In the genomic region with DNA sequence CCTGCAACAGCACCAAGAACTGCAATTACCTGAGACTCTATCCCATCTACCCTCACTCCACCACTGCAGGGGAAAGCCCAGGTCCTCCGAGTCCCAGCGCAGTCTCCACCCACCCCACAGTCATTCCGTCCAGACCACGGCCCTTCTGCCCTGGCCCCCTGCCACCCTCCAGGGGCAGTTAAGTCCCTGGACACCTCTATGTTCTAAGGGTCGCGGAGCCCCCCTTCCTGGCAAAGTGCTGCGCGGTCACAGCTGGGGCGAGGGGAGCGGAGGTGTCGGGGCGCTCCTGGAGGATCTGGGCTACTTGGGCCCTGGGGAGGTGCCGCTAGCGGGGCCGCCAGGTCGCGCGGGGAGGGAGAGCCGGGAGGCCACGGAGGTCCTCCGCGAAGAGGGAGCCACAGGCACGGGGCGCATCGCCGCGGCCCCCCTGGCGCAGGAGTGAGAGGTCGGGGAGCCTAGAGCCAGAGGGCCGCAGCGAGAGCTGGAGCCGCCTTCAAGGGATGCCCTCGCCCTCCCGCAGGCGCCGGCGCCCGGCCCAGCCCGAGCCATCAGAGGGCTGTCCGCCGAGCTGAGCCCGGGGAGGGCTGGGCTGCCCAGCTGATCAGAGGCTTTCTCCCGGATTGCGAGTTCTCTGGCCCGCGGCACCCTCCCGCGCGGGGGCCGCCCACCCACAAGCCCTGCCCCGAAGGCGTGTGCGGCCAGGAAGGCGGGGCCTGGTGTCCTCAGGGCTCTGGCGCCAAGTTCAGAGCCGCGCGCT, we compare ENCODE assay signal across 8 cellular contexts. TPM values are rescaled to one million over a fixed set of nuclear protein-coding genes. Genes with fewer than 3 reads are reported as not detected.
DNase-seq lines count a peak whose midpoint lies in the region; TF ChIP-seq lines count a peak whose summit lies in the region.

No MANE protein-coding gene starts in this region.

- no peak for TF ChIP-seq CTCF in suprapubic skin (IDR thresholded peaks at IDR 0.05)

- no peak overlapping the region for H3K27ac Mint-ChIP-seq in activated naive CD4-positive, alpha-beta T cell treated with anti-CD3 and anti-CD28 coated beads, Interleukin-2, amount 10 ng/mL, durations not matched to agents 7 days and 5 days

- no peak overlapping the region for H2BK120ac ChIP-seq in neuronal stem cell (ENCODE audit: low read depth, low read length)

- no peak for TF ChIP-seq POLR2A in suprapubic skin (IDR thresholded peaks at IDR 0.05)

- H2AFZ ChIP-seq in neuronal stem cell (ENCODE audit: low read length): peak overlapping the region; percentile 79

- H2BK5ac ChIP-seq in neuronal stem cell (ENCODE audit: low read length): no peak overlapping the region

- peaks cover 39 to 64% (median 58%) of the 10 kb centered on the region in 11 experiments for H3K27me3 ChIP-seq in BLaER1 treated with 17β-estradiol and CSF1 and Interleukin-3, amounts not matched to agents 10 nM and 100 nM
- H3K27me3 ChIP-seq in neuronal stem cell (ENCODE audit: control insufficient read depth in 3 of 3, insufficient read depth in 3 of 3, low read depth in 1 of 3, low read length in 3 of 3) (peaks cover 24 to 62% (median 56%) of the 10 kb centered on the region in 3 experiments), suprapubic skin (no peaks in the 10 kb centered on the region)

- peak overlapping the region; percentile 22 to 66 (median 53); a peak in 20 of 22 replicates for H3K9ac ChIP-seq in BLaER1 treated with 17β-estradiol and CSF1 and Interleukin-3, amounts not matched to agents 10 nM and 100 nM
- H3K9ac ChIP-seq in neuronal stem cell (ENCODE audit: low read depth, low read length, poor library complexity): peak overlapping the region; percentile 67

- H3K18ac ChIP-seq in neuronal stem cell (ENCODE audit: low read length): peak overlapping the region; percentile 80

- DNase-seq in HCEC 1CT: peak; percentile 31
- peak; percentile 51 for DNase-seq in RPMI7951 (ENCODE audit: low read depth)
- peak; percentile 62 for DNase-seq in activated naive CD4-positive, alpha-beta T cell treated with anti-CD3 and anti-CD28 coated beads, Interleukin-2, amount 10 ng/mL, durations not matched to agents 7 days and 5 days
- peak; percentile 28 for DNase-seq in germinal center (ENCODE audit: low spot score)
- peak; percentile 42 for DNase-seq in neuronal stem cell (ENCODE audit: low spot score)
- peak; percentile 85 to 89 for DNase-seq in suprapubic skin (ENCODE audit: low spot score in 2 of 2)
- no peak for DNase-seq in COLO668 (lab: John Stamatoyannopoulos, UW; ENCODE audit: unreplicated experiment)

- no peaks in the 10 kb centered on the region for H3K9me3 Mint-ChIP-seq in activated naive CD4-positive, alpha-beta T cell treated with anti-CD3 and anti-CD28 coated beads, Interleukin-2, amount 10 ng/mL, durations not matched to agents 7 days and 5 days

- peaks cover 38% of the 10 kb centered on the region for H3K4me1 Mint-ChIP-seq in activated naive CD4-positive, alpha-beta T cell treated with anti-CD3 and anti-CD28 coated beads, Interleukin-2, amount 10 ng/mL, durations not matched to agents 7 days and 5 days

- WGBS in neuronal stem cell (ENCODE audit: extremely low coverage in 2 of 2, insufficient read length in 2 of 2, insufficient replicate concordance in 1 of 2), 2 donors: no CpG with 5 or more reads among the region's 58 CpGs
- no CpG with 5 or more reads among the region's 58 CpGs for WGBS in suprapubic skin

- CTCF ChIA-PET in activated naive CD4-positive, alpha-beta T cell treated with anti-CD3 and anti-CD28 coated beads, Interleukin-2, amount 10 ng/mL, durations not matched to agents 7 days and 5 days (lab: Charles Lee): interaction anchor here (0.7 kb wide), 1 partner anchor 176 kb away, joined by 4 read pairs; no protein-coding TSS in a partner anchor

- no peaks in the 10 kb centered on the region for H3K79me1 ChIP-seq in neuronal stem cell (ENCODE audit: low read depth, low read length)

- no peak overlapping the region for H3K4ac ChIP-seq in neuronal stem cell (ENCODE audit: low read length)

- H3K36me3 Mint-ChIP-seq in activated naive CD4-positive, alpha-beta T cell treated with anti-CD3 and anti-CD28 coated beads, Interleukin-2, amount 10 ng/mL, durations not matched to agents 7 days and 5 days: peaks cover 3% of the 10 kb centered on the region

- peak overlapping the region; percentile 48 to 72 (median 59) for H3K4me3 ChIP-seq in BLaER1 treated with 17β-estradiol and CSF1 and Interleukin-3, amounts not matched to agents 10 nM and 100 nM
- peak overlapping the region; percentile 30 to 74 for H3K4me3 ChIP-seq in neuronal stem cell (ENCODE audit: low read length in 2 of 2)
- H3K4me3 ChIP-seq in suprapubic skin: peak overlapping the region; percentile 75

- no peak overlapping the region for H2AK5ac ChIP-seq in neuronal stem cell (ENCODE audit: low read depth, low read length)

- no peak overlapping the region for H4K91ac ChIP-seq in neuronal stem cell (ENCODE audit: low read depth, low read length, poor library complexity)

- H4K20me1 ChIP-seq in BLaER1 treated with 17β-estradiol and CSF1 and Interleukin-3, amounts not matched to agents 10 nM and 100 nM: peaks cover 0 to 6% (median 0%) of the 10 kb centered on the region in 11 experiments; a peak in 3 of 22 replicates

- peak overlapping the region; percentile 82 to 99 (median 96) for H3K4me2 ChIP-seq in BLaER1 treated with 17β-estradiol and CSF1 and Interleukin-3, amounts not matched to agents 10 nM and 100 nM
- H3K4me2 ChIP-seq in neuronal stem cell (ENCODE audit: insufficient read depth, low read length, poor library complexity, severe bottlenecking): peak overlapping the region; percentile 72

- H3K14ac ChIP-seq in neuronal stem cell (ENCODE audit: low read length): peak overlapping the region; percentile 50

- peaks cover 13 to 34% (median 26%) of the 10 kb centered on the region in 10 experiments for H3K4me1 ChIP-seq in BLaER1 treated with 17β-estradiol and CSF1 and Interleukin-3, amounts not matched to agents 10 nM and 100 nM
- peaks cover 0 to 5% of the 10 kb centered on the region in 2 donors for H3K4me1 ChIP-seq in neuronal stem cell (ENCODE audit: control insufficient read depth in 2 of 2, insufficient read depth in 1 of 2, low read depth in 1 of 2, low read length in 2 of 2)
- H3K4me1 ChIP-seq in suprapubic skin: peaks cover 29% of the 10 kb centered on the region

- TF ChIP-seq EP300 in suprapubic skin (IDR thresholded peaks at IDR 0.05): no peak

- H3K27ac ChIP-seq in BLaER1 treated with 17β-estradiol and CSF1 and Interleukin-3, amounts not matched to agents 10 nM and 100 nM: no peak overlapping the region
- no peak overlapping the region for H3K27ac ChIP-seq in neuronal stem cell (replicated peaks; ENCODE audit: low read length)
- peak overlapping the region; percentile 34 for H3K27ac ChIP-seq in suprapubic skin

- peak overlapping the region; percentile 96 for H3K4me3 Mint-ChIP-seq in activated naive CD4-positive, alpha-beta T cell treated with anti-CD3 and anti-CD28 coated beads, Interleukin-2, amount 10 ng/mL, durations not matched to agents 7 days and 5 days

- H2BK15ac ChIP-seq in neuronal stem cell (ENCODE audit: low read length): no peak overlapping the region

- no peak overlapping the region for H2BK12ac ChIP-seq in neuronal stem cell (ENCODE audit: low read length)

- H3K9me3 ChIP-seq in BLaER1 treated with 17β-estradiol and CSF1 and Interleukin-3, amounts not matched to agents 10 nM and 100 nM (replicated peaks in 1 of 11): no peaks in the 10 kb centered on the region
- H3K9me3 ChIP-seq in neuronal stem cell (replicated peaks in 1 of 2; ENCODE audit: control insufficient read depth in 2 of 2, insufficient read depth in 1 of 2, low read depth in 1 of 2, low read length in 2 of 2) (no peaks in the 10 kb centered on the region), suprapubic skin (no peaks in the 10 kb centered on the region)

- H3K27me3 Mint-ChIP-seq in activated naive CD4-positive, alpha-beta T cell treated with anti-CD3 and anti-CD28 coated beads, Interleukin-2, amount 10 ng/mL, durations not matched to agents 7 days and 5 days: peaks cover 42% of the 10 kb centered on the region

- peak overlapping the region; percentile 53 for H3K23ac ChIP-seq in neuronal stem cell (ENCODE audit: low read depth, low read length, poor library complexity)

- H3K36me3 ChIP-seq in BLaER1 treated with 17β-estradiol and CSF1 and Interleukin-3, amounts not matched to agents 10 nM and 100 nM: no peaks in the 10 kb centered on the region
- H3K36me3 ChIP-seq in neuronal stem cell (replicated peaks in 1 of 2; ENCODE audit: control insufficient read depth in 2 of 2, insufficient read depth in 2 of 2, low read length in 2 of 2) (no peaks in the 10 kb centered on the region), suprapubic skin (no peaks in the 10 kb centered on the region)

- no peak overlapping the region for H4K8ac ChIP-seq in neuronal stem cell (ENCODE audit: low read depth, low read length)

RNA-seq across cellular contexts. Expression of a gene that starts 4.2 kb away (rescaled TPM):
- not detected in 2 replicates for total RNA-seq in RPMI7951 (2014; rRNA removed; shearing (Covaris generic))
- not detected for polyA plus RNA-seq in neuronal stem cell (2013, experiment 1 of 2)
- polyA plus RNA-seq in neuronal stem cell (2013, experiment 2 of 2): not detected
- not detected for total RNA-seq in suprapubic skin
